Comparison of ENCODE assay signal across 8 cellular contexts in the genomic region with DNA sequence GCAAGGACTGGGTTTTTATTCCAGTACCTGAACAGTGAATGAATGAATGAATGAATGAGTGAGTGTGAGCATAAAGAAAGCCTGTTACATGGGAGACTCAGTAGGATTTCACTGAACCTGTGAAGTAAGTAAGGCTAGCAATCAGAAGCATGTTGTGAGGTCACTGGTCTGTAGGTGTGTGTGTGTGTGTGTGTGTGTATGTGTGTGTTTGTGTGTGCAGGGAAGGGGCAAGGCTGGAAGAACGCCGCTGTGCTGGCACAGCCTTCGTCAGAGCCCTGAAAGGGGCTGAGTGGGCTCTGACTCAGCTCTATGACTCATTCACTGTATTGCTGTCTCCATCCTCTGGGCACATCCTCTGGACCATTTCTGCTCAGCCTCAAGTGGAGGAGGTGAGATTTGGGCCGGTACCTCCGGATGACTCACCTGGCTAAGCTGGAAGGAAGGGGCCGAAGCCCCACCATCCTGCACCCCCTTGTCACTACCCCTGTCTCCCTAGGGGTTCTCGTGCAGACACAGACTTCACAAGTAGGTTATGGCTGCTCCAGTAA. TPM values are rescaled to one million over a fixed set of nuclear protein-coding genes. Genes with fewer than 3 reads are reported as not detected.
DNase-seq lines count a peak whose midpoint lies in the region; ATAC-seq and TF ChIP-seq lines count a peak whose summit lies in the region.

No MANE protein-coding gene starts in this region.

- H3K27me3 Mint-ChIP-seq in activated T-cell treated with anti-CD3 and anti-CD28 coated beads, Interleukin-2, amount 50 U/mL, for 24 hours, result peaks cover 11% of the 10 kb centered on the region
- peaks cover 19% of the 10 kb centered on the region for H3K27me3 Mint-ChIP-seq in stimulated activated naive CD8-positive, alpha-beta T cell treated with anti-CD3 and anti-CD28 coated beads, Interleukin-15, amount 100 ng/mL, for 72 hours

- no peak overlapping the region for H3K27ac ChIP-seq in A673 (ENCODE audit: low read depth, low read length, poor library complexity, severe bottlenecking)

- no peak overlapping the region for H3K27ac Mint-ChIP-seq in activated T-cell treated with anti-CD3 and anti-CD28 coated beads, Interleukin-2, amount 50 U/mL, for 24 hours
- H3K27ac Mint-ChIP-seq in stimulated activated naive CD8-positive, alpha-beta T cell treated with anti-CD3 and anti-CD28 coated beads, Interleukin-15, amount 100 ng/mL, for 72 hours, result no peak overlapping the region

- ATAC-seq in stimulated activated naive CD8-positive, alpha-beta T cell treated with anti-CD3 and anti-CD28 coated beads, Interleukin-15, amount 100 ng/mL, for 72 hours, result peak; percentile 94
- ATAC-seq in HG02885 (IDR thresholded peaks at IDR 0.05; ENCODE audit: poor library complexity, unreplicated experiment), result no peak
- ATAC-seq in GM21528 (IDR thresholded peaks at IDR 0.05; ENCODE audit: low FRiP score, unreplicated experiment), result no peak
- ATAC-seq in GM19463 (IDR thresholded peaks at IDR 0.05; ENCODE audit: unreplicated experiment), result no peak

- no peaks in the 10 kb centered on the region for H3K27me3 ChIP-seq in A673 (replicated peaks; ENCODE audit: insufficient read depth, low read depth, low read length, poor library complexity)
- no peaks in the 10 kb centered on the region for H3K27me3 ChIP-seq in kidney epithelial cell (ENCODE audit: control insufficient read depth, insufficient read depth, low read length)

- H3K4me1 Mint-ChIP-seq in activated T-cell treated with anti-CD3 and anti-CD28 coated beads, Interleukin-2, amount 50 U/mL, for 24 hours (ENCODE audit: low read depth), result peaks cover 49% of the 10 kb centered on the region
- H3K4me1 Mint-ChIP-seq in stimulated activated naive CD8-positive, alpha-beta T cell treated with anti-CD3 and anti-CD28 coated beads, Interleukin-15, amount 100 ng/mL, for 72 hours, result peaks cover 48% of the 10 kb centered on the region

- BruUV-seq in A673 (replicated peaks; lab: Mats Ljungman, UMichigan), result no TSS peak

- DNase-seq in A673 (ENCODE audit: low spot score), result peak; percentile 62
- DNase-seq in HT1080 (ENCODE audit: low read depth), result peak; percentile 99
- DNase-seq in activated T-cell treated with anti-CD3 and anti-CD28 coated beads, Interleukin-2, amount 50 U/mL, for 24 hours, result peak; percentile 74
- peak; percentile 94 for DNase-seq in kidney epithelial cell (ENCODE audit: low read depth)
- peak; percentile 32 to 65 for DNase-seq in stimulated activated naive CD8-positive, alpha-beta T cell treated with anti-CD3 and anti-CD28 coated beads, Interleukin-15, amount 100 ng/mL, for 72 hours

- H3K36me3 ChIP-seq in A673 (ENCODE audit: insufficient read depth, low read length, poor library complexity, severe bottlenecking) (no peaks in the 10 kb centered on the region), kidney epithelial cell (ENCODE audit: control insufficient read depth, insufficient read depth, low read length) (no peaks in the 10 kb centered on the region)

- intact Hi-C loops in A673 (cut with micrococcal nuclease; ENCODE audit: unreplicated experiment), result no loop called here

- POLR2A ChIA-PET in A673 (lab: Charles Lee; ENCODE audit: low non-redundant PET), result interaction anchor here (0.5 kb wide), 1 partner anchor 28 kb away, joined by 5 read pairs; no protein-coding TSS in a partner anchor

- H3K4me1 ChIP-seq in A673 (ENCODE audit: insufficient read depth, low read length, poor library complexity, severe bottlenecking), result no peaks in the 10 kb centered on the region

- H3K4me3 ChIP-seq in A673 (ENCODE audit: low read depth, low read length, poor library complexity, severe bottlenecking) (no peak overlapping the region), kidney epithelial cell (ENCODE audit: low read depth, low read length) (no peak overlapping the region)

- CTCF ChIA-PET in A673 (lab: Charles Lee), result no interaction called here

- H3K9me3 Mint-ChIP-seq in activated T-cell treated with anti-CD3 and anti-CD28 coated beads, Interleukin-2, amount 50 U/mL, for 24 hours, result no peaks in the 10 kb centered on the region
- no peaks in the 10 kb centered on the region for H3K9me3 Mint-ChIP-seq in stimulated activated naive CD8-positive, alpha-beta T cell treated with anti-CD3 and anti-CD28 coated beads, Interleukin-15, amount 100 ng/mL, for 72 hours

- no peaks in the 10 kb centered on the region for H3K9me3 ChIP-seq in A673 (ENCODE audit: low read depth, low read length, poor library complexity, severe bottlenecking)

- no peak for TF ChIP-seq CTCF in A673 (conservative IDR thresholded peaks at IDR 0.05; ENCODE audit: low read depth, low read length)
- no peak for TF ChIP-seq CTCF in kidney epithelial cell (IDR thresholded peaks at IDR 0.05; ENCODE audit: insufficient read depth, low read length, poor library complexity, severe bottlenecking)

- no peak overlapping the region for H3K4me3 Mint-ChIP-seq in activated T-cell treated with anti-CD3 and anti-CD28 coated beads, Interleukin-2, amount 50 U/mL, for 24 hours
- no peak overlapping the region for H3K4me3 Mint-ChIP-seq in stimulated activated naive CD8-positive, alpha-beta T cell treated with anti-CD3 and anti-CD28 coated beads, Interleukin-15, amount 100 ng/mL, for 72 hours

- no peaks in the 10 kb centered on the region for H3K36me3 Mint-ChIP-seq in activated T-cell treated with anti-CD3 and anti-CD28 coated beads, Interleukin-2, amount 50 U/mL, for 24 hours (ENCODE audit: low read depth)

RNA-seq across cellular contexts. Expression of gene MRPL33, which starts 51.4 kb away (rescaled TPM):
- total RNA-seq in A673 (2021) (55.4 and 68.1 TPM in 2 replicates), kidney epithelial cell (121 and 139 TPM in 2 replicates)
- total RNA-seq in HT1080 (2014; rRNA removed; shearing (Covaris generic)), result 192 and 248 TPM in 2 replicates
- polyA plus RNA-seq in HT1080 (2015; cell fraction: cytosol; rRNA removed), result 422 and 471 TPM in 2 replicates
- 111 and 126 TPM in 2 replicates for polyA plus RNA-seq in HT1080 (2015; cell fraction: nucleus; rRNA removed)

RNA-seq across cellular contexts. Expression of gene SLC4A1AP, which starts 56.4 kb away (rescaled TPM):
- total RNA-seq in A673 (2021) (29.7 and 30.4 TPM in 2 replicates), kidney epithelial cell (25.0 and 26.4 TPM in 2 replicates)
- 22.6 and 26.1 TPM in 2 replicates for total RNA-seq in HT1080 (2014; rRNA removed; shearing (Covaris generic))
- polyA plus RNA-seq in HT1080 (2015; cell fraction: cytosol; rRNA removed), result 17.5 and 20.0 TPM in 2 replicates
- 35.3 and 40.8 TPM in 2 replicates for polyA plus RNA-seq in HT1080 (2015; cell fraction: nucleus; rRNA removed)

RNA-seq across cellular contexts. Expression of gene SUPT7L, which starts 56.7 kb away (rescaled TPM):
- total RNA-seq in A673 (2021) (33.1 and 34.0 TPM in 2 replicates), kidney epithelial cell (25.6 and 36.3 TPM in 2 replicates)
- total RNA-seq in HT1080 (2014; rRNA removed; shearing (Covaris generic)), result 21.3 and 23.8 TPM in 2 replicates
- 18.0 and 18.6 TPM in 2 replicates for polyA plus RNA-seq in HT1080 (2015; cell fraction: cytosol; rRNA removed)
- polyA plus RNA-seq in HT1080 (2015; cell fraction: nucleus; rRNA removed), result 72.6 and 77.1 TPM in 2 replicates

Comparison
In these comparisons a context has a peak if more than half of its experiments do, and no peak if none do; other contexts are left out.
1. DNase-seq: peak in every context shown above with its lines; median percentile 99 in HT1080; 94 in kidney epithelial cell; 74 in activated T-cell treated with anti-CD3 and anti-CD28 coated beads, Interleukin-2, amount 50 U/mL, for 24 hours; 62 in A673; 48 in stimulated activated naive CD8-positive, alpha-beta T cell treated with anti-CD3 and anti-CD28 coated beads, Interleukin-15, amount 100 ng/mL, for 72 hours.